29 cellular contexts compared by ENCODE assay signal in genomic region chr14:56290195-56290594, GRCh38.
DNase-seq lines count a peak whose midpoint lies in the region; ATAC-seq and FAIRE-seq lines count a peak whose summit lies in the region.
"Had no signal": no experiment of that assay in that cellular context is flagged by ENCODE, and none has a peak within 500 bp of the region (broad histone marks: within the 10 kb centered on the region; RNA-seq: fewer than 3 reads in every experiment).

No MANE protein-coding gene starts in this region.

- peak overlapping the region; percentile 12 for H3K27ac Mint-ChIP-seq in stimulated activated effector memory CD8-positive, alpha-beta T cell treated with anti-CD3 and anti-CD28 coated beads, Interleukin-12 subunit alpha, Interleukin-12 subunit beta, amount 100 ng/mL, for 72 hours
- H3K27ac Mint-ChIP-seq: B cell; CD4-positive, alpha-beta memory T cell; CD4-positive, alpha-beta T cell; CD4-positive, CD25-positive, alpha-beta regulatory T cell; CD8-positive, alpha-beta memory T cell; CD8-positive, alpha-beta T cell had no signal

- H3K9me3 Mint-ChIP-seq in stimulated activated effector memory CD8-positive, alpha-beta T cell treated with anti-CD3 and anti-CD28 coated beads, Interleukin-12 subunit alpha, Interleukin-12 subunit beta, amount 100 ng/mL, for 72 hours = no peaks in the 10 kb centered on the region
- H3K9me3 Mint-ChIP-seq: CD14-positive monocyte; CD4-positive, alpha-beta memory T cell; CD4-positive, alpha-beta T cell; CD4-positive, CD25-positive, alpha-beta regulatory T cell; CD8-positive, alpha-beta memory T cell; CD8-positive, alpha-beta T cell had no signal

- H3K4me1 Mint-ChIP-seq in stimulated activated effector memory CD8-positive, alpha-beta T cell treated with anti-CD3 and anti-CD28 coated beads, Interleukin-12 subunit alpha, Interleukin-12 subunit beta, amount 100 ng/mL, for 72 hours = peaks cover 1% of the 10 kb centered on the region
- H3K4me1 Mint-ChIP-seq: B cell; CD14-positive monocyte; CD4-positive, alpha-beta memory T cell; CD4-positive, CD25-positive, alpha-beta regulatory T cell had no signal

- ATAC-seq in stimulated activated effector memory CD8-positive, alpha-beta T cell treated with anti-CD3 and anti-CD28 coated beads, Interleukin-12 subunit alpha, Interleukin-12 subunit beta, amount 100 ng/mL, for 72 hours = no peak
- no peak for ATAC-seq in esophagus mucosa
- ATAC-seq: A549; CD8-positive, alpha-beta T cell had no signal

- H3K4me3 Mint-ChIP-seq in stimulated activated effector memory CD8-positive, alpha-beta T cell treated with anti-CD3 and anti-CD28 coated beads, Interleukin-12 subunit alpha, Interleukin-12 subunit beta, amount 100 ng/mL, for 72 hours = no peak overlapping the region
- H3K4me3 Mint-ChIP-seq: B cell; CD14-positive monocyte; CD4-positive, alpha-beta memory T cell; CD4-positive, alpha-beta T cell; CD4-positive, CD25-positive, alpha-beta regulatory T cell; CD8-positive, alpha-beta memory T cell; CD8-positive, alpha-beta T cell had no signal

- peaks cover 6% of the 10 kb centered on the region for H3K36me3 Mint-ChIP-seq in stimulated activated effector memory CD8-positive, alpha-beta T cell treated with anti-CD3 and anti-CD28 coated beads, Interleukin-12 subunit alpha, Interleukin-12 subunit beta, amount 100 ng/mL, for 72 hours

- FAIRE-seq in urothelium cell line (lab: Jason Lieb, UNC) = peak; percentile 55
- FAIRE-seq: A204.1, A549, D721Med had no signal

- no peak for DNase-seq in stimulated activated effector memory CD8-positive, alpha-beta T cell treated with anti-CD3 and anti-CD28 coated beads, Interleukin-12 subunit alpha, Interleukin-12 subunit beta, amount 100 ng/mL, for 72 hours (ENCODE audit: low spot score in 2 of 2)
- DNase-seq in urothelium cell line (ENCODE audit: low spot score) (no peak), inferior parietal cortex (ENCODE audit: extremely low spot score) (no peak)
- DNase-seq: 8988T; ACHN; AML-193; BE2C; C1 segment of cervical spinal cord; Caco-2; Calu3; CD4-positive, alpha-beta memory T cell; CD4-positive, alpha-beta T cell; CD4-positive, CD25-positive, alpha-beta regulatory T cell; CD8-positive, alpha-beta memory T cell; CD8-positive, alpha-beta T cell; COR-L47; DMS 273 treated with DMSO at 0.1 percent for 48 hours; DMS153; DMS53; DMS79; DMS79 treated with DMSO at 0.1 percent for 48 hours; DND-41; EL had no signal
